Comparison of ENCODE assay signal across 18 cellular contexts in the genomic region with DNA sequence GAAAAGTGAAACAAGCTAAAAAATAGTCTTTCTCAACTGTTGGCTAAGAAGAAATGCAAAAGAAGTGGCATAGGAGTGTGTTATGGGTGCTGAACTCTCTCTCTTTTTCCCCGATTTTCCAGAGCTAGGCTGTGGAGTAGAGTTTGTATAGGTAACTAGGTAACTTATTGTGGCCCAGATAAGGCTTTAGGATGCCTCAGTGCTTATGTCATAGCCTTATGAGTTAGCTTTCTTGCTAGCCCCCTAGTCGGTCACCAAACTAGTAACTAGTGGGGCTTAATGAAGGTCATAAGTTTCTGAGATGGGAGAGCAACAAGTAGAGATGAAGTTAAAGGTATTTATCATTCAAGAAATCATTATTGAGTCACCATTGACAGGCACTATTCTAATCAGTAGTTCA.
"Had no signal": no experiment of that assay in that cellular context is flagged by ENCODE, and none has a peak within 500 bp of the region (broad histone marks: within the 10 kb centered on the region; RNA-seq: fewer than 3 reads in every experiment).

No MANE protein-coding gene starts in this region.

- H3K9me3 ChIP-seq: gastroesophageal sphincter, vagina had no signal

- H3K4me1 ChIP-seq: left lung had no signal

- H3K4me1 Mint-ChIP-seq: nephron had no signal

- H3K9me3 Mint-ChIP-seq: activated T-cell treated with anti-CD3 and anti-CD28 coated beads, Interleukin-2, amount 50 U/mL, for 72 hours had no signal

- H3K4me3 ChIP-seq: cardiac muscle cell, dorsolateral prefrontal cortex, gastroesophageal sphincter, left lung, tibial nerve, vagina had no signal

- DNase-seq: activated CD4-positive, alpha-beta T cell treated with anti-CD3 and anti-CD28 coated beads for 48 hours; activated CD8-positive, alpha-beta memory T cell treated with anti-CD3 and anti-CD28 coated beads, Interleukin-2, amount 50 U/mL, for 4 hours; activated CD8-positive, alpha-beta T cell treated with anti-CD3 and anti-CD28 coated beads, Interleukin-2, amount 10 ng/mL, durations not matched to agents 7 days and 5 days; activated gamma-delta T cell treated with Interleukin-2 at 50 U/mL for 16 hours; activated T-cell treated with anti-CD3 and anti-CD28 coated beads, Interleukin-2, amount 50 U/mL, for 72 hours; dorsolateral prefrontal cortex; erythroblast; left lung; mammary epithelial cell; nucleus accumbens; posterior cingulate gyrus; stimulated activated naive CD4-positive, alpha-beta T cell treated with Interleukin-2 at 50 U/mL for 16 hours; substantia nigra had no signal

- ATAC-seq: activated CD8-positive, alpha-beta T cell treated with anti-CD3 and anti-CD28 coated beads, Interleukin-2, amount 10 ng/mL, durations not matched to agents 7 days and 5 days; activated T-cell treated with anti-CD3 and anti-CD28 coated beads, Interleukin-2, amount 50 U/mL, for 72 hours; gastroesophageal sphincter; left lung had no signal

- H3K27ac ChIP-seq: cardiac muscle cell, dorsolateral prefrontal cortex, gastroesophageal sphincter, left lung, tibial nerve, vagina had no signal

- H3K4me3 Mint-ChIP-seq: activated CD8-positive, alpha-beta T cell treated with anti-CD3 and anti-CD28 coated beads, Interleukin-2, amount 10 ng/mL, durations not matched to agents 7 days and 5 days; activated T-cell treated with anti-CD3 and anti-CD28 coated beads, Interleukin-2, amount 50 U/mL, for 72 hours; nephron had no signal

- H3K27ac Mint-ChIP-seq: activated CD8-positive, alpha-beta T cell treated with anti-CD3 and anti-CD28 coated beads, Interleukin-2, amount 10 ng/mL, durations not matched to agents 7 days and 5 days; activated T-cell treated with anti-CD3 and anti-CD28 coated beads, Interleukin-2, amount 50 U/mL, for 72 hours; nephron had no signal

- H3K27me3 ChIP-seq: cardiac muscle cell, dorsolateral prefrontal cortex, gastroesophageal sphincter, left lung, tibial nerve, vagina had no signal

- H3K36me3 ChIP-seq: cardiac muscle cell had no signal
